1 cellular context compared by ENCODE assay signal in the genomic region with DNA sequence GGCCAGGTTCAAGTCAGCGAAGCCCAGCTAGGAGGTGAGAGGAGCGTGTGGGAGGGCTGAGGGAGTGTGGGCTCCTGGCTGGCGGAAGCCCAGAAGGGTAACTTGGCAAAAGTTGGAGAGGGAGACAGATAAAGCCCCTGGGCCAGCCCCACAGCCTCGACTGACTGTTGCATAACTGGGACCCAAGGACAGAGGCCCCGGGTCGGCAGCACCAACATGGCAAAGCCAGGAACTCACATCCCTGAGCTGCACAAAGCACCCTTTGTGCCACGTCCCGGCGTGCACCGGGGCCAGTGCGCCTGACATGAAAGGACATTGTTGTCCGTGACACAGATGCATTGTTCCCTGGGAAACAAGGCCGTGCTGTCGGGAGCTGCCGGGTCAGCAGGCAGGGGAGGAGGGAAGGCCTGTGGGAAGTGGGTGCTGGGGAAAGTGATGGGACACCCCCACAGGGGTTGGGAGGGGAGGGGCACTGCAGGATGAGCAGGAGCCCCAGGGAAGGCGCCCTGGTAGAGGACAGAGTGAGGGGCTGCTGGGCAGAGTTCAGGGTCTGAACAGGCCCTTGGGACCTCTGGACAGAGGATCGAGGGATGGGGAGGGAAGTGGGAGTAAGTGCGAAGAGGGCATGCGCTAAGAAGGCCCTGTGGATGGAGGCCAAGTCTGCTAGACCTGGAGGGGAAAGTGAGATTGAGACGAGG.
A peak's percentile ranks its signal among the peaks of the same experiment; 100 is the strongest.
TF ChIP-seq lines count a peak whose summit lies in the region.

No MANE protein-coding gene starts in this region.

TF ChIP-seq in HepG2, 621 proteins besides CTCF, POLR2A, EP300 and RAD21 (continued from another document and continues in another):
- TF ChIP-seq, protein P1, sequence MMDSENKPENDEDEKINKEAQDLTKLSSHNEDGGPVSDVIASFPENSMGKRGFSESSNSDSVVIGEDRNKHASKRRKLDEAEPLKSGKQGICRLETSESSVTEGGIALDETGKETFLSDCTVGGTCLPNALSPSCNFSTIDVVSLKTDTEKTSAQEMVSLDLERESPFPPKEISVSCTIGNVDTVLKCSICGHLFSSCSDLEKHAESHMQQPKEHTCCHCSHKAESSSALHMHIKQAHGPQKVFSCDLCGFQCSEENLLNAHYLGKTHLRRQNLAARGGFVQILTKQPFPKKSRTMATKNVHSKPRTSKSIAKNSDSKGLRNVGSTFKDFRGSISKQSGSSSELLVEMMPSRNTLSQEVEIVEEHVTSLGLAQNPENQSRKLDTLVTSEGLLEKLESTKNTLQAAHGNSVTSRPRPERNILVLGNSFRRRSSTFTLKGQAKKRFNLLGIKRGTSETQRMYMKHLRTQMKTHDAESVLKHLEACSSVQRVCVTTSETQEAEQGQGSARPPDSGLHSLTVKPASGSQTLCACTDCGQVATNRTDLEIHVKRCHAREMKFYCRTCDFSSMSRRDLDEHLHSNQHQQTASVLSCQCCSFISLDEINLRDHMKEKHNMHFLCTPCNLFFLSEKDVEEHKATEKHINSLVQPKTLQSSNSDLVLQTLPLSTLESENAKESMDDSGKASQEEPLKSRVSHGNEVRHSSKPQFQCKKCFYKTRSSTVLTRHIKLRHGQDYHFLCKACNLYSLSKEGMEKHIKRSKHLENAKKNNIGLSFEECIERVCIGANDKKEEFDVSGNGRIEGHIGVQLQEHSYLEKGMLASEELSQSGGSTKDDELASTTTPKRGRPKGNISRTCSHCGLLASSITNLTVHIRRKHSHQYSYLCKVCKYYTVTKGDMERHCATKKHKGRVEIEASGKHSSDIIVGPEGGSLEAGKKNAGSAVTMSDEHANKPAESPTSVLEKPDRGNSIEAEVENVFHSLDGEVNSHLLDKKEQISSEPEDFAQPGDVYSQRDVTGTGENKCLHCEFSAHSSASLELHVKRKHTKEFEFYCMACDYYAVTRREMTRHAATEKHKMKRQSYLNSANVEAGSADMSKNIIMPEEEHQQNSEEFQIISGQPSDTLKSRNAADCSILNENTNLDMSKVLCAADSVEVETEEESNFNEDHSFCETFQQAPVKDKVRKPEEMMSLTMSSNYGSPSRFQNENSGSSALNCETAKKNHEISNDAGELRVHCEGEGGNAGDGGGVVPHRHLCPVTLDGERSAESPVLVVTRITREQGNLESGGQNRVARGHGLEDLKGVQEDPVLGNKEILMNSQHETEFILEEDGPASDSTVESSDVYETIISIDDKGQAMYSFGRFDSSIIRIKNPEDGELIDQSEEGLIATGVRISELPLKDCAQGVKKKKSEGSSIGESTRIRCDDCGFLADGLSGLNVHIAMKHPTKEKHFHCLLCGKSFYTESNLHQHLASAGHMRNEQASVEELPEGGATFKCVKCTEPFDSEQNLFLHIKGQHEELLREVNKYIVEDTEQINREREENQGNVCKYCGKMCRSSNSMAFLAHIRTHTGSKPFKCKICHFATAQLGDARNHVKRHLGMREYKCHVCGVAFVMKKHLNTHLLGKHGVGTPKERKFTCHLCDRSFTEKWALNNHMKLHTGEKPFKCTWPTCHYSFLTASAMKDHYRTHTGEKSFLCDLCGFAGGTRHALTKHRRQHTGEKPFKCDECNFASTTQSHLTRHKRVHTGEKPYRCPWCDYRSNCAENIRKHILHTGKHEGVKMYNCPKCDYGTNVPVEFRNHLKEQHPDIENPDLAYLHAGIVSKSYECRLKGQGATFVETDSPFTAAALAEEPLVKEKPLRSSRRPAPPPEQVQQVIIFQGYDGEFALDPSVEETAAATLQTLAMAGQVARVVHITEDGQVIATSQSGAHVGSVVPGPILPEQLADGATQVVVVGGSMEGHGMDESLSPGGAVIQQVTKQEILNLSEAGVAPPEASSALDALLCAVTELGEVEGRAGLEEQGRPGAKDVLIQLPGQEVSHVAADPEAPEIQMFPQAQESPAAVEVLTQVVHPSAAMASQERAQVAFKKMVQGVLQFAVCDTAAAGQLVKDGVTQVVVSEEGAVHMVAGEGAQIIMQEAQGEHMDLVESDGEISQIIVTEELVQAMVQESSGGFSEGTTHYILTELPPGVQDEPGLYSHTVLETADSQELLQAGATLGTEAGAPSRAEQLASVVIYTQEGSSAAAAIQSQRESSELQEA (CRISPR knock-in tag; IDR thresholded peaks at IDR 0.05; ENCODE audit: not compliant biosample characterization), result peak; percentile 21
- TF ChIP-seq, protein P2, sequence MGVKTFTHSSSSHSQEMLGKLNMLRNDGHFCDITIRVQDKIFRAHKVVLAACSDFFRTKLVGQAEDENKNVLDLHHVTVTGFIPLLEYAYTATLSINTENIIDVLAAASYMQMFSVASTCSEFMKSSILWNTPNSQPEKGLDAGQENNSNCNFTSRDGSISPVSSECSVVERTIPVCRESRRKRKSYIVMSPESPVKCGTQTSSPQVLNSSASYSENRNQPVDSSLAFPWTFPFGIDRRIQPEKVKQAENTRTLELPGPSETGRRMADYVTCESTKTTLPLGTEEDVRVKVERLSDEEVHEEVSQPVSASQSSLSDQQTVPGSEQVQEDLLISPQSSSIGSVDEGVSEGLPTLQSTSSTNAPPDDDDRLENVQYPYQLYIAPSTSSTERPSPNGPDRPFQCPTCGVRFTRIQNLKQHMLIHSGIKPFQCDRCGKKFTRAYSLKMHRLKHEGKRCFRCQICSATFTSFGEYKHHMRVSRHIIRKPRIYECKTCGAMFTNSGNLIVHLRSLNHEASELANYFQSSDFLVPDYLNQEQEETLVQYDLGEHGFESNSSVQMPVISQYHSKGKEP (CRISPR knock-in tag; IDR thresholded peaks at IDR 0.05), result no peak
- TF ChIP-seq, protein P3, sequence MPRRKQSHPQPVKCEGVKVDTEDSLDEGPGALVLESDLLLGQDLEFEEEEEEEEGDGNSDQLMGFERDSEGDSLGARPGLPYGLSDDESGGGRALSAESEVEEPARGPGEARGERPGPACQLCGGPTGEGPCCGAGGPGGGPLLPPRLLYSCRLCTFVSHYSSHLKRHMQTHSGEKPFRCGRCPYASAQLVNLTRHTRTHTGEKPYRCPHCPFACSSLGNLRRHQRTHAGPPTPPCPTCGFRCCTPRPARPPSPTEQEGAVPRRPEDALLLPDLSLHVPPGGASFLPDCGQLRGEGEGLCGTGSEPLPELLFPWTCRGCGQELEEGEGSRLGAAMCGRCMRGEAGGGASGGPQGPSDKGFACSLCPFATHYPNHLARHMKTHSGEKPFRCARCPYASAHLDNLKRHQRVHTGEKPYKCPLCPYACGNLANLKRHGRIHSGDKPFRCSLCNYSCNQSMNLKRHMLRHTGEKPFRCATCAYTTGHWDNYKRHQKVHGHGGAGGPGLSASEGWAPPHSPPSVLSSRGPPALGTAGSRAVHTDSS (CRISPR knock-in tag; conservative IDR thresholded peaks at IDR 0.05), result no peak
- TF ChIP-seq KLF16 (CRISPR knock-in tag; IDR thresholded peaks at IDR 0.05), result peak in 1 of 2 experiments; percentile 67; a peak in 2 of 4 replicates
- TF ChIP-seq GTF3A (CRISPR knock-in tag; conservative IDR thresholded peaks at IDR 0.05), result peak; percentile 66; the same call in 1 of the 2 replicates
- TF ChIP-seq MEF2D (CRISPR knock-in tag; IDR thresholded peaks at IDR 0.05), result peak; percentile 92
- TF ChIP-seq, protein P4, sequence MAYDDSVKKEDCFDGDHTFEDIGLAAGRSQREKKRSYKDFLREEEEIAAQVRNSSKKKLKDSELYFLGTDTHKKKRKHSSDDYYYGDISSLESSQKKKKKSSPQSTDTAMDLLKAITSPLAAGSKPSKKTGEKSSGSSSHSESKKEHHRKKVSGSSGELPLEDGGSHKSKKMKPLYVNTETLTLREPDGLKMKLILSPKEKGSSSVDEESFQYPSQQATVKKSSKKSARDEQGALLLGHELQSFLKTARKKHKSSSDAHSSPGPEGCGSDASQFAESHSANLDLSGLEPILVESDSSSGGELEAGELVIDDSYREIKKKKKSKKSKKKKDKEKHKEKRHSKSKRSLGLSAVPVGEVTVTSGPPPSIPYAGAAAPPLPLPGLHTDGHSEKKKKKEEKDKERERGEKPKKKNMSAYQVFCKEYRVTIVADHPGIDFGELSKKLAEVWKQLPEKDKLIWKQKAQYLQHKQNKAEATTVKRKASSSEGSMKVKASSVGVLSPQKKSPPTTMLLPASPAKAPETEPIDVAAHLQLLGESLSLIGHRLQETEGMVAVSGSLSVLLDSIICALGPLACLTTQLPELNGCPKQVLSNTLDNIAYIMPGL (CRISPR knock-in tag; IDR thresholded peaks at IDR 0.05; ENCODE audit: borderline replicate concordance in 1 of 2, low read depth in 1 of 2), result peak in 1 of 2 experiments; percentile 60; a peak in 2 of 4 replicates
- no peak for TF ChIP-seq PHB2 (IDR thresholded peaks at IDR 0.05; ENCODE audit: partially characterized antibody)
- peak; percentile 56; the same call in 1 of the 2 replicates for TF ChIP-seq ZNF564 (CRISPR knock-in tag; IDR thresholded peaks at IDR 0.05)
- TF ChIP-seq PPARG (CRISPR knock-in tag; conservative IDR thresholded peaks at IDR 0.05), result peak; percentile 87; the same call in 1 of the 2 replicates
- TF ChIP-seq, protein P5, sequence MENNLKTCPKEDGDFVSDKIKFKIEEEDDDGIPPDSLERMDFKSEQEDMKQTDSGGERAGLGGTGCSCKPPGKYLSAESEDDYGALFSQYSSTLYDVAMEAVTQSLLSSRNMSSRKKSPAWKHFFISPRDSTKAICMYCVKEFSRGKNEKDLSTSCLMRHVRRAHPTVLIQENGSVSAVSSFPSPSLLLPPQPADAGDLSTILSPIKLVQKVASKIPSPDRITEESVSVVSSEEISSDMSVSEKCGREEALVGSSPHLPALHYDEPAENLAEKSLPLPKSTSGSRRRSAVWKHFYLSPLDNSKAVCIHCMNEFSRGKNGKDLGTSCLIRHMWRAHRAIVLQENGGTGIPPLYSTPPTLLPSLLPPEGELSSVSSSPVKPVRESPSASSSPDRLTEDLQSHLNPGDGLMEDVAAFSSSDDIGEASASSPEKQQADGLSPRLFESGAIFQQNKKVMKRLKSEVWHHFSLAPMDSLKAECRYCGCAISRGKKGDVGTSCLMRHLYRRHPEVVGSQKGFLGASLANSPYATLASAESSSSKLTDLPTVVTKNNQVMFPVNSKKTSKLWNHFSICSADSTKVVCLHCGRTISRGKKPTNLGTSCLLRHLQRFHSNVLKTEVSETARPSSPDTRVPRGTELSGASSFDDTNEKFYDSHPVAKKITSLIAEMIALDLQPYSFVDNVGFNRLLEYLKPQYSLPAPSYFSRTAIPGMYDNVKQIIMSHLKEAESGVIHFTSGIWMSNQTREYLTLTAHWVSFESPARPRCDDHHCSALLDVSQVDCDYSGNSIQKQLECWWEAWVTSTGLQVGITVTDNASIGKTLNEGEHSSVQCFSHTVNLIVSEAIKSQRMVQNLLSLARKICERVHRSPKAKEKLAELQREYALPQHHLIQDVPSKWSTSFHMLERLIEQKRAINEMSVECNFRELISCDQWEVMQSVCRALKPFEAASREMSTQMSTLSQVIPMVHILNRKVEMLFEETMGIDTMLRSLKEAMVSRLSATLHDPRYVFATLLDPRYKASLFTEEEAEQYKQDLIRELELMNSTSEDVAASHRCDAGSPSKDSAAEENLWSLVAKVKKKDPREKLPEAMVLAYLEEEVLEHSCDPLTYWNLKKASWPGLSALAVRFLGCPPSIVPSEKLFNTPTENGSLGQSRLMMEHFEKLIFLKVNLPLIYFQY (CRISPR knock-in tag; IDR thresholded peaks at IDR 0.05; ENCODE audit: borderline replicate concordance), result peak; percentile 97; the same call in 1 of the 2 replicates
- no peak for TF ChIP-seq ZFP36 (IDR thresholded peaks at IDR 0.05; ENCODE audit: borderline replicate concordance, low read depth, low read length, partially characterized antibody)
- TF ChIP-seq KDM5A (IDR thresholded peaks at IDR 0.05; ENCODE audit: borderline replicate concordance, low read length), result peak; percentile 43; the same call in 1 of the 2 replicates
- TF ChIP-seq HNRNPUL1 (IDR thresholded peaks at IDR 0.05; ENCODE audit: low read depth, low read length), result no peak
- TF ChIP-seq, protein P6, sequence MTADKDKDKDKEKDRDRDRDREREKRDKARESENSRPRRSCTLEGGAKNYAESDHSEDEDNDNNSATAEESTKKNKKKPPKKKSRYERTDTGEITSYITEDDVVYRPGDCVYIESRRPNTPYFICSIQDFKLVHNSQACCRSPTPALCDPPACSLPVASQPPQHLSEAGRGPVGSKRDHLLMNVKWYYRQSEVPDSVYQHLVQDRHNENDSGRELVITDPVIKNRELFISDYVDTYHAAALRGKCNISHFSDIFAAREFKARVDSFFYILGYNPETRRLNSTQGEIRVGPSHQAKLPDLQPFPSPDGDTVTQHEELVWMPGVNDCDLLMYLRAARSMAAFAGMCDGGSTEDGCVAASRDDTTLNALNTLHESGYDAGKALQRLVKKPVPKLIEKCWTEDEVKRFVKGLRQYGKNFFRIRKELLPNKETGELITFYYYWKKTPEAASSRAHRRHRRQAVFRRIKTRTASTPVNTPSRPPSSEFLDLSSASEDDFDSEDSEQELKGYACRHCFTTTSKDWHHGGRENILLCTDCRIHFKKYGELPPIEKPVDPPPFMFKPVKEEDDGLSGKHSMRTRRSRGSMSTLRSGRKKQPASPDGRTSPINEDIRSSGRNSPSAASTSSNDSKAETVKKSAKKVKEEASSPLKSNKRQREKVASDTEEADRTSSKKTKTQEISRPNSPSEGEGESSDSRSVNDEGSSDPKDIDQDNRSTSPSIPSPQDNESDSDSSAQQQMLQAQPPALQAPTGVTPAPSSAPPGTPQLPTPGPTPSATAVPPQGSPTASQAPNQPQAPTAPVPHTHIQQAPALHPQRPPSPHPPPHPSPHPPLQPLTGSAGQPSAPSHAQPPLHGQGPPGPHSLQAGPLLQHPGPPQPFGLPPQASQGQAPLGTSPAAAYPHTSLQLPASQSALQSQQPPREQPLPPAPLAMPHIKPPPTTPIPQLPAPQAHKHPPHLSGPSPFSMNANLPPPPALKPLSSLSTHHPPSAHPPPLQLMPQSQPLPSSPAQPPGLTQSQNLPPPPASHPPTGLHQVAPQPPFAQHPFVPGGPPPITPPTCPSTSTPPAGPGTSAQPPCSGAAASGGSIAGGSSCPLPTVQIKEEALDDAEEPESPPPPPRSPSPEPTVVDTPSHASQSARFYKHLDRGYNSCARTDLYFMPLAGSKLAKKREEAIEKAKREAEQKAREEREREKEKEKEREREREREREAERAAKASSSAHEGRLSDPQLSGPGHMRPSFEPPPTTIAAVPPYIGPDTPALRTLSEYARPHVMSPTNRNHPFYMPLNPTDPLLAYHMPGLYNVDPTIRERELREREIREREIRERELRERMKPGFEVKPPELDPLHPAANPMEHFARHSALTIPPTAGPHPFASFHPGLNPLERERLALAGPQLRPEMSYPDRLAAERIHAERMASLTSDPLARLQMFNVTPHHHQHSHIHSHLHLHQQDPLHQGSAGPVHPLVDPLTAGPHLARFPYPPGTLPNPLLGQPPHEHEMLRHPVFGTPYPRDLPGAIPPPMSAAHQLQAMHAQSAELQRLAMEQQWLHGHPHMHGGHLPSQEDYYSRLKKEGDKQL (CRISPR knock-in tag; IDR thresholded peaks at IDR 0.05; ENCODE audit: low read depth), result peak; percentile 80
- no peak for TF ChIP-seq ZNF713 (CRISPR knock-in tag; IDR thresholded peaks at IDR 0.05)
- no peak; the same call in 1 of the 2 replicates for TF ChIP-seq DMAP1 (CRISPR knock-in tag; IDR thresholded peaks at IDR 0.05)
- TF ChIP-seq, protein P7, sequence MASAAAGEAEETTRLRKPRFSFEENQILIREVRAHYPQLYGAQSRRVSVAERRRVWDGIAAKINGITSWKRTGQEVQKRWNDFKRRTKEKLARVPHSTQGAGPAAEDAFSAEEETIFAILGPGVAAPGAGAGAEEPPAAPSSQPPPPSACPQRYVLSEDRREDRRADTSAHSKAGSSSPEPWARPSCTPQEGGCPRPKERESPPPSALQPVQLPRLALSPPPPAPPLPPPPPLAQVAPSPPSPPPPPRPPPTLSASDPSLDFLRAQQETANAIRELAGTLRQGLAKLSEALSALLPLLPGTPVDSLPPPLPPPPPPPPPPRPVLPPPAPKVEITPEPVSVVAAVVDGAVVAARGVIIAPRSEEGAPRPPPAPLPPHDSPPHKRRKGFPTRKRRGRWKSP (CRISPR knock-in tag; IDR thresholded peaks at IDR 0.05), result peak; percentile 66; the same call in 1 of the 2 replicates
- TF ChIP-seq ZNF251 (CRISPR knock-in tag; IDR thresholded peaks at IDR 0.05), result no peak
- no peak for TF ChIP-seq SMARCC2 (IDR thresholded peaks at IDR 0.05)
- TF ChIP-seq, protein P8, sequence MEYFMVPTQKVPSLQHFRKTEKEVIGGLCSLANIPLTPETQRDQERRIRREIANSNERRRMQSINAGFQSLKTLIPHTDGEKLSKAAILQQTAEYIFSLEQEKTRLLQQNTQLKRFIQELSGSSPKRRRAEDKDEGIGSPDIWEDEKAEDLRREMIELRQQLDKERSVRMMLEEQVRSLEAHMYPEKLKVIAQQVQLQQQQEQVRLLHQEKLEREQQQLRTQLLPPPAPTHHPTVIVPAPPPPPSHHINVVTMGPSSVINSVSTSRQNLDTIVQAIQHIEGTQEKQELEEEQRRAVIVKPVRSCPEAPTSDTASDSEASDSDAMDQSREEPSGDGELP (IDR thresholded peaks at IDR 0.05; ENCODE audit: borderline replicate concordance, low read depth), result peak; percentile 76; the same call in 1 of the 2 replicates
